Comparison of ENCODE assay signal across 1 cellular context in genomic region chr2:231052494-231053451, GRCh38.
TF ChIP-seq lines count a peak whose summit lies in the region.

No MANE protein-coding gene starts in this region.

TF ChIP-seq in HepG2, 621 proteins besides CTCF, POLR2A, EP300 and RAD21 (continued from another document and continues in another):
- TF ChIP-seq, protein P1, sequence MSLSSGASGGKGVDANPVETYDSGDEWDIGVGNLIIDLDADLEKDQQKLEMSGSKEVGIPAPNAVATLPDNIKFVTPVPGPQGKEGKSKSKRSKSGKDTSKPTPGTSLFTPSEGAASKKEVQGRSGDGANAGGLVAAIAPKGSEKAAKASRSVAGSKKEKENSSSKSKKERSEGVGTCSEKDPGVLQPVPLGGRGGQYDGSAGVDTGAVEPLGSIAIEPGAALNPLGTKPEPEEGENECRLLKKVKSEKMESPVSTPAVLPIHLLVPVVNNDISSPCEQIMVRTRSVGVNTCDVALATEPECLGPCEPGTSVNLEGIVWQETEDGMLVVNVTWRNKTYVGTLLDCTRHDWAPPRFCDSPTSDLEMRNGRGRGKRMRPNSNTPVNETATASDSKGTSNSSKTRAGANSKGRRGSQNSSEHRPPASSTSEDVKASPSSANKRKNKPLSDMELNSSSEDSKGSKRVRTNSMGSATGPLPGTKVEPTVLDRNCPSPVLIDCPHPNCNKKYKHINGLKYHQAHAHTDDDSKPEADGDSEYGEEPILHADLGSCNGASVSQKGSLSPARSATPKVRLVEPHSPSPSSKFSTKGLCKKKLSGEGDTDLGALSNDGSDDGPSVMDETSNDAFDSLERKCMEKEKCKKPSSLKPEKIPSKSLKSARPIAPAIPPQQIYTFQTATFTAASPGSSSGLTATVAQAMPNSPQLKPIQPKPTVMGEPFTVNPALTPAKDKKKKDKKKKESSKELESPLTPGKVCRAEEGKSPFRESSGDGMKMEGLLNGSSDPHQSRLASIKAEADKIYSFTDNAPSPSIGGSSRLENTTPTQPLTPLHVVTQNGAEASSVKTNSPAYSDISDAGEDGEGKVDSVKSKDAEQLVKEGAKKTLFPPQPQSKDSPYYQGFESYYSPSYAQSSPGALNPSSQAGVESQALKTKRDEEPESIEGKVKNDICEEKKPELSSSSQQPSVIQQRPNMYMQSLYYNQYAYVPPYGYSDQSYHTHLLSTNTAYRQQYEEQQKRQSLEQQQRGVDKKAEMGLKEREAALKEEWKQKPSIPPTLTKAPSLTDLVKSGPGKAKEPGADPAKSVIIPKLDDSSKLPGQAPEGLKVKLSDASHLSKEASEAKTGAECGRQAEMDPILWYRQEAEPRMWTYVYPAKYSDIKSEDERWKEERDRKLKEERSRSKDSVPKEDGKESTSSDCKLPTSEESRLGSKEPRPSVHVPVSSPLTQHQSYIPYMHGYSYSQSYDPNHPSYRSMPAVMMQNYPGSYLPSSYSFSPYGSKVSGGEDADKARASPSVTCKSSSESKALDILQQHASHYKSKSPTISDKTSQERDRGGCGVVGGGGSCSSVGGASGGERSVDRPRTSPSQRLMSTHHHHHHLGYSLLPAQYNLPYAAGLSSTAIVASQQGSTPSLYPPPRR (CRISPR knock-in tag; IDR thresholded peaks at IDR 0.05; ENCODE audit: borderline replicate concordance) = peak; percentile 72
- TF ChIP-seq GTF3A (CRISPR knock-in tag; conservative IDR thresholded peaks at IDR 0.05) = peak; percentile 83; the same call in 1 of the 2 replicates
- no peak for TF ChIP-seq GLMP (CRISPR knock-in tag; IDR thresholded peaks at IDR 0.05; ENCODE audit: borderline replicate concordance)
- TF ChIP-seq ZNF883 (CRISPR knock-in tag; IDR thresholded peaks at IDR 0.05; ENCODE audit: not compliant biosample characterization) = peak; percentile 90
- TF ChIP-seq MLXIP (CRISPR knock-in tag; IDR thresholded peaks at IDR 0.05; ENCODE audit: borderline replicate concordance) = 0 out of 2 replicates have a peak, but pooled peaks have one; percentile 43
- TF ChIP-seq PHF8 (CRISPR knock-in tag; IDR thresholded peaks at IDR 0.05) = peak; percentile 67
- peak; percentile 54 for TF ChIP-seq IRF2 (CRISPR knock-in tag; IDR thresholded peaks at IDR 0.05)
- peak; percentile 78 for TF ChIP-seq ASH2L (IDR thresholded peaks at IDR 0.05; ENCODE audit: insufficient read length, low read depth, low read length)
- no peak; the same call in 1 of the 2 replicates for TF ChIP-seq ZSCAN21 (CRISPR knock-in tag; IDR thresholded peaks at IDR 0.05; ENCODE audit: borderline replicate concordance)
- peak; percentile 86 for TF ChIP-seq MED1 (CRISPR knock-in tag; IDR thresholded peaks at IDR 0.05)
- peak; percentile 91; the same call in 1 of the 2 replicates for TF ChIP-seq FIP1L1 (IDR thresholded peaks at IDR 0.05; ENCODE audit: borderline replicate concordance, insufficient read depth, low read depth, low read length)
- TF ChIP-seq MIER3 (CRISPR knock-in tag; IDR thresholded peaks at IDR 0.05; ENCODE audit: borderline replicate concordance) = peak; percentile 77; the same call in 1 of the 2 replicates
- TF ChIP-seq, protein P2, sequence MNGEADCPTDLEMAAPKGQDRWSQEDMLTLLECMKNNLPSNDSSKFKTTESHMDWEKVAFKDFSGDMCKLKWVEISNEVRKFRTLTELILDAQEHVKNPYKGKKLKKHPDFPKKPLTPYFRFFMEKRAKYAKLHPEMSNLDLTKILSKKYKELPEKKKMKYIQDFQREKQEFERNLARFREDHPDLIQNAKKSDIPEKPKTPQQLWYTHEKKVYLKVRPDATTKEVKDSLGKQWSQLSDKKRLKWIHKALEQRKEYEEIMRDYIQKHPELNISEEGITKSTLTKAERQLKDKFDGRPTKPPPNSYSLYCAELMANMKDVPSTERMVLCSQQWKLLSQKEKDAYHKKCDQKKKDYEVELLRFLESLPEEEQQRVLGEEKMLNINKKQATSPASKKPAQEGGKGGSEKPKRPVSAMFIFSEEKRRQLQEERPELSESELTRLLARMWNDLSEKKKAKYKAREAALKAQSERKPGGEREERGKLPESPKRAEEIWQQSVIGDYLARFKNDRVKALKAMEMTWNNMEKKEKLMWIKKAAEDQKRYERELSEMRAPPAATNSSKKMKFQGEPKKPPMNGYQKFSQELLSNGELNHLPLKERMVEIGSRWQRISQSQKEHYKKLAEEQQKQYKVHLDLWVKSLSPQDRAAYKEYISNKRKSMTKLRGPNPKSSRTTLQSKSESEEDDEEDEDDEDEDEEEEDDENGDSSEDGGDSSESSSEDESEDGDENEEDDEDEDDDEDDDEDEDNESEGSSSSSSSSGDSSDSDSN (CRISPR knock-in tag; IDR thresholded peaks at IDR 0.05) = peak; percentile 96
- no peak for TF ChIP-seq ZNF207 (IDR thresholded peaks at IDR 0.05; ENCODE audit: borderline replicate concordance)
- TF ChIP-seq ZMYM2 (CRISPR knock-in tag; IDR thresholded peaks at IDR 0.05) = 0 out of 2 replicates have a peak, but pooled peaks have one; percentile 28
- TF ChIP-seq MYPOP (CRISPR knock-in tag; IDR thresholded peaks at IDR 0.05) = peak; percentile 97
- peak; percentile 64 for TF ChIP-seq ZNF782 (CRISPR knock-in tag; IDR thresholded peaks at IDR 0.05; ENCODE audit: borderline replicate concordance)
- TF ChIP-seq ZNF569 (CRISPR knock-in tag; IDR thresholded peaks at IDR 0.05; ENCODE audit: borderline replicate concordance) = peak; percentile 15; the same call in 1 of the 2 replicates
- TF ChIP-seq SOX5 (CRISPR knock-in tag; IDR thresholded peaks at IDR 0.05; ENCODE audit: borderline replicate concordance) = peak; percentile 51; the same call in 1 of the 2 replicates
- TF ChIP-seq GLI4 (CRISPR knock-in tag; IDR thresholded peaks at IDR 0.05; ENCODE audit: borderline replicate concordance) = peak; percentile 73; the same call in 1 of the 2 replicates
- TF ChIP-seq ZNF501 (CRISPR knock-in tag; IDR thresholded peaks at IDR 0.05) = peak; percentile 88
- no peak for TF ChIP-seq CENPT (CRISPR knock-in tag; IDR thresholded peaks at IDR 0.05; ENCODE audit: low read depth)
- TF ChIP-seq, protein P3, sequence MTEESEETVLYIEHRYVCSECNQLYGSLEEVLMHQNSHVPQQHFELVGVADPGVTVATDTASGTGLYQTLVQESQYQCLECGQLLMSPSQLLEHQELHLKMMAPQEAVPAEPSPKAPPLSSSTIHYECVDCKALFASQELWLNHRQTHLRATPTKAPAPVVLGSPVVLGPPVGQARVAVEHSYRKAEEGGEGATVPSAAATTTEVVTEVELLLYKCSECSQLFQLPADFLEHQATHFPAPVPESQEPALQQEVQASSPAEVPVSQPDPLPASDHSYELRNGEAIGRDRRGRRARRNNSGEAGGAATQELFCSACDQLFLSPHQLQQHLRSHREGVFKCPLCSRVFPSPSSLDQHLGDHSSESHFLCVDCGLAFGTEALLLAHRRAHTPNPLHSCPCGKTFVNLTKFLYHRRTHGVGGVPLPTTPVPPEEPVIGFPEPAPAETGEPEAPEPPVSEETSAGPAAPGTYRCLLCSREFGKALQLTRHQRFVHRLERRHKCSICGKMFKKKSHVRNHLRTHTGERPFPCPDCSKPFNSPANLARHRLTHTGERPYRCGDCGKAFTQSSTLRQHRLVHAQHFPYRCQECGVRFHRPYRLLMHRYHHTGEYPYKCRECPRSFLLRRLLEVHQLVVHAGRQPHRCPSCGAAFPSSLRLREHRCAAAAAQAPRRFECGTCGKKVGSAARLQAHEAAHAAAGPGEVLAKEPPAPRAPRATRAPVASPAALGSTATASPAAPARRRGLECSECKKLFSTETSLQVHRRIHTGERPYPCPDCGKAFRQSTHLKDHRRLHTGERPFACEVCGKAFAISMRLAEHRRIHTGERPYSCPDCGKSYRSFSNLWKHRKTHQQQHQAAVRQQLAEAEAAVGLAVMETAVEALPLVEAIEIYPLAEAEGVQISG (CRISPR knock-in tag; IDR thresholded peaks at IDR 0.05) = peak; percentile 95
- peak; percentile 66; the same call in 1 of the 2 replicates for TF ChIP-seq DPF2 (CRISPR knock-in tag; IDR thresholded peaks at IDR 0.05; ENCODE audit: borderline replicate concordance, low read depth)
- 0 out of 2 replicates have a peak, but pooled peaks have one; percentile 53 for TF ChIP-seq KDM3A (CRISPR knock-in tag; IDR thresholded peaks at IDR 0.05; ENCODE audit: low read depth)
- TF ChIP-seq ZBTB8A (CRISPR knock-in tag; IDR thresholded peaks at IDR 0.05; ENCODE audit: borderline replicate concordance, low read depth) = peak; percentile 80; the same call in 1 of the 2 replicates
- 0 out of 2 replicates have a peak, but pooled peaks have one; percentile 32 for TF ChIP-seq PCBP1 (IDR thresholded peaks at IDR 0.05; ENCODE audit: borderline replicate concordance, low read depth, low read length)
- peak; percentile 31 for TF ChIP-seq HDAC1 (CRISPR knock-in tag; IDR thresholded peaks at IDR 0.05)
- TF ChIP-seq ZNF260 (CRISPR knock-in tag; IDR thresholded peaks at IDR 0.05; ENCODE audit: borderline replicate concordance, low read depth) = 0 out of 2 replicates have a peak, but pooled peaks have one; percentile 68
- TF ChIP-seq, protein P4, sequence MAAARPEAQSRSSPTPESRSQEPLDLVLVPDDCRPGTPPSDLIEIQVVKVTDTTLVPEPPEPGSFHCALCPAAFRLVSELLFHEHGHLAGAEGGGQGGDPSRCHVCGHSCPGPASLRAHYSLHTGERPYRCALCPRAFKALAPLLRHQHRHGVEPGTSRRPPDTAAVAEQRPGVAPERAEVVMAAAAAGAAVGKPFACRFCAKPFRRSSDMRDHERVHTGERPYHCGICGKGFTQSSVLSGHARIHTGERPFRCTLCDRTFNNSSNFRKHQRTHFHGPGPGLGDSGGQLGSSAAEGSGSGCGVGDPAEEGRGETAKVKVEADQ (CRISPR knock-in tag; IDR thresholded peaks at IDR 0.05; ENCODE audit: borderline replicate concordance) = 0 out of 2 replicates have a peak, but pooled peaks have one; percentile 8
- TF ChIP-seq, protein P5, sequence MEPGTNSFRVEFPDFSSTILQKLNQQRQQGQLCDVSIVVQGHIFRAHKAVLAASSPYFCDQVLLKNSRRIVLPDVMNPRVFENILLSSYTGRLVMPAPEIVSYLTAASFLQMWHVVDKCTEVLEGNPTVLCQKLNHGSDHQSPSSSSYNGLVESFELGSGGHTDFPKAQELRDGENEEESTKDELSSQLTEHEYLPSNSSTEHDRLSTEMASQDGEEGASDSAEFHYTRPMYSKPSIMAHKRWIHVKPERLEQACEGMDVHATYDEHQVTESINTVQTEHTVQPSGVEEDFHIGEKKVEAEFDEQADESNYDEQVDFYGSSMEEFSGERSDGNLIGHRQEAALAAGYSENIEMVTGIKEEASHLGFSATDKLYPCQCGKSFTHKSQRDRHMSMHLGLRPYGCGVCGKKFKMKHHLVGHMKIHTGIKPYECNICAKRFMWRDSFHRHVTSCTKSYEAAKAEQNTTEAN (CRISPR knock-in tag; conservative IDR thresholded peaks at IDR 0.05) = 0 out of 2 replicates have a peak, but pooled peaks have one; percentile 50
- peak; percentile 67 for TF ChIP-seq HIC2 (CRISPR knock-in tag; IDR thresholded peaks at IDR 0.05; ENCODE audit: low read depth)
- no peak for TF ChIP-seq ZNF20 (CRISPR knock-in tag; IDR thresholded peaks at IDR 0.05)
- TF ChIP-seq GABPA (IDR thresholded peaks at IDR 0.05; ENCODE audit: low read depth, low read length) = no peak
- TF ChIP-seq GABPA (CRISPR knock-in tag; IDR thresholded peaks at IDR 0.05; ENCODE audit: low read depth) = peak; percentile 79
- TF ChIP-seq ZNF451 (CRISPR knock-in tag; IDR thresholded peaks at IDR 0.05) = peak; percentile 75; the same call in 1 of the 2 replicates
- TF ChIP-seq ELF3 (CRISPR knock-in tag; IDR thresholded peaks at IDR 0.05) = peak; percentile 59; the same call in 1 of the 2 replicates
- 0 out of 2 replicates have a peak, but pooled peaks have one; percentile 44 for TF ChIP-seq FOXM1 (CRISPR knock-in tag; IDR thresholded peaks at IDR 0.05)
- TF ChIP-seq SMC3 (IDR thresholded peaks at IDR 0.05; ENCODE audit: low read length) = peak; percentile 50; the same call in 1 of the 2 replicates
- peak; percentile 96 for TF ChIP-seq ZSCAN29 (CRISPR knock-in tag; conservative IDR thresholded peaks at IDR 0.05)
